ENCODE assay signal across 8 cellular contexts in the genomic region with DNA sequence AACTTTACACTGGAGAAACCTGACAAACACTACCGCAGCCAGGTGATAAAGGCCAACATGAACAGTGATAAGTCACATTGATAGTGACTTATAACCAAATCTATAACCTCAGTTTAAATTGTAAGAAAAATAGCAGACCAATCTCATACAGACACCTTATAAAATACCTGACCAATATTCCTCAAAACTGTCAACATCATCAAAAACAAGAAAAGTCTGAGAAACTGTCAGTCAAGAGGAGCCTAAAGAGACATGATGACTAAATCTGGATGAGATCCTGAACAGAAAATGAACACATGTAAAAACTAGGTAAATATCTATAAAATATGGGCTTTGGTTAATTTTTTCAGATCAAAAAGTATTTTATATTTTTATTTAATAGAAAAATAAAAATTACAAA.
"Had no signal": no experiment of that assay in that cellular context is flagged by ENCODE, and none has a peak within 500 bp of the region (broad histone marks: within the 10 kb centered on the region; RNA-seq: fewer than 3 reads in every experiment).

No MANE protein-coding gene starts in this region.

- H3K4me3 ChIP-seq: GM12878 had no signal

- FAIRE-seq: G401.6, GM12878, GM12891, GM12892, GM18507, GM19239 had no signal

- ATAC-seq: GM12878 had no signal

- DNase-seq: GDM1, GF-D8 had no signal
